8 cellular contexts compared by ENCODE assay signal in genomic region chr9:95494416-95495371, GRCh38. TPM values are rescaled to one million over a fixed set of nuclear protein-coding genes. Genes with fewer than 3 reads are reported as not detected.
DNase-seq lines count a peak whose midpoint lies in the region; ATAC-seq and TF ChIP-seq lines count a peak whose summit lies in the region.

No MANE protein-coding gene starts in this region.

- peak in 5 of 8 donors; percentile 13 to 55 (median 26) for ATAC-seq in heart right ventricle
- ATAC-seq in HG03097 (IDR thresholded peaks at IDR 0.05; ENCODE audit: low FRiP score, unreplicated experiment): peak; percentile 92

- intact Hi-C loops in heart right ventricle (cut with DNase I) (loop anchor here in 1 of 10 donors (10.0 kb wide), 1 partner anchor 720 kb away; no protein-coding TSS in a partner anchor), cardiac septum (cut with DNase I) (no loop called here)

- no peaks in the 10 kb centered on the region for H3K9me3 ChIP-seq in heart right ventricle

- H3K36me3 ChIP-seq in heart right ventricle: peaks cover 0 to 15% (median 0%) of the 10 kb centered on the region in 9 donors
- H3K36me3 ChIP-seq in brain microvascular endothelial cell (replicated peaks): no peaks in the 10 kb centered on the region

- H3K27ac ChIP-seq in heart right ventricle: peak overlapping the region in 1 of 10 donors; percentile 68
- no peak overlapping the region for H3K27ac ChIP-seq in brain microvascular endothelial cell

- H3K4me3 ChIP-seq in heart right ventricle (no peak overlapping the region), brain microvascular endothelial cell (ENCODE audit: low read depth, low read length) (no peak overlapping the region)

- H3K4me1 ChIP-seq in heart right ventricle: peaks cover 0 to 35% (median 8%) of the 10 kb centered on the region in 9 donors

- in situ Hi-C loops in brain microvascular endothelial cell (cut with HindIII; ENCODE audit: low pct_ligation_motif_present, low sequenced_read_pairs): no loop called here

- no peak for DNase-seq in heart right ventricle
- no peak for DNase-seq in cardiac septum (ENCODE audit: low spot score)
- peak; percentile 93 for DNase-seq in NCI-H748 (lab: John Stamatoyannopoulos, UW; ENCODE audit: unreplicated experiment)
- peak; percentile 86 for DNase-seq in activated CD8-positive, alpha-beta memory T cell treated with anti-CD3 and anti-CD28 coated beads, Interleukin-2, amount 50 U/mL, for 4 hours
- DNase-seq in germinal center (ENCODE audit: low spot score): peak; percentile 72
- DNase-seq in stimulated activated CD4-positive, alpha-beta T cell treated with anti-CD3 and anti-CD28 coated beads, TNF-alpha, amount 100 ng/mL, for 1 hour (ENCODE audit: low read depth in 3 of 3, low spot score in 1 of 3): peak; percentile 55 to 66 (median 59)
- no peak for DNase-seq in brain microvascular endothelial cell

- 77 to 80% methylated on average over 29 of the region's 29 CpGs for WGBS in heart right ventricle, 2 donors

- peaks cover 0 to 4% (median 0%) of the 10 kb centered on the region in 7 donors for H3K27me3 ChIP-seq in heart right ventricle
- H3K27me3 ChIP-seq in brain microvascular endothelial cell (replicated peaks): no peaks in the 10 kb centered on the region

- TF ChIP-seq CTCF in heart right ventricle (IDR thresholded peaks at IDR 0.05): no peak
- TF ChIP-seq CTCF in brain microvascular endothelial cell (IDR thresholded peaks at IDR 0.05; ENCODE audit: low read depth, low read length, missing control alignments): no peak

RNA-seq across cellular contexts. Expression of gene PTCH1, which starts 22.1 kb away (rescaled TPM):
- total RNA-seq in heart right ventricle (1 to 10 TPM; 3.6 to 10.0 (median 7.8) TPM), cardiac septum (4.3 TPM)
- polyA plus RNA-seq in heart right ventricle: 1 to 10 TPM; 1.6 to 3.7 TPM

Comparison
In these comparisons a context has a peak if more than half of its experiments do, and no peak if none do; other contexts are left out.
1. DNase-seq: peak in NCI-H748 (single experiment), activated CD8-positive, alpha-beta memory T cell treated with anti-CD3 and anti-CD28 coated beads, Interleukin-2, amount 50 U/mL, for 4 hours (single experiment), germinal center (single experiment) and stimulated activated CD4-positive, alpha-beta T cell treated with anti-CD3 and anti-CD28 coated beads, TNF-alpha, amount 100 ng/mL, for 1 hour (3 of 3); none in heart right ventricle (0 of 2), cardiac septum (single experiment) and brain microvascular endothelial cell (single experiment).